12 cellular contexts compared by ENCODE assay signal in the genomic region with DNA sequence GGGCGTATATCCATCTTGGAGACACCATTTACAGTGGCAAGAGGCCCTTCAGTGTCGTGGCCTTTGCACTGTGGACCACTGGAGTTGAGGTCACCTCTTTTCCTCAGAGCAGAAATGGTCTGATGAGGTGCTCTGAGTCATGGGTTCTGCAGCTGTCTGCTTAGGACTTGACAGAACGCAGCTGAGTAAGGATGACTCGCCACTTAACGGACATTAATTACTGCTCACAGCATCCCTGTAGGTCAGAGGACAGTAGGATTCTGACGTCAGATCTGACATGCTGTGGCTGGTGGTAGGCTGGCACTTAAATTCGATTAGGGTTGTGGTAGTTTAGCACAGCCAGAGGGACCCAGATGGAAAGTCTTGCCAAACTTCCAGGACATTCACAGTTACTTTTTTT.
A peak's percentile ranks its signal among the peaks of the same experiment; 100 is the strongest.
DNase-seq lines count a peak whose midpoint lies in the region; ATAC-seq, FAIRE-seq and TF ChIP-seq lines count a peak whose summit lies in the region.
"Had no signal": no experiment of that assay in that cellular context is flagged by ENCODE, and none has a peak within 500 bp of the region (broad histone marks: within the 10 kb centered on the region; RNA-seq: fewer than 3 reads in every experiment).

No MANE protein-coding gene starts in this region.

- no peaks in the 10 kb centered on the region for H3K36me3 ChIP-seq in CD4-positive, alpha-beta memory T cell (ENCODE audit: insufficient read depth, low read length)

- no peak overlapping the region for H3K4me3 ChIP-seq in fibroblast of pulmonary artery (replicated peaks; ENCODE audit: low read depth, low read length)
- no peak overlapping the region for H3K4me3 ChIP-seq in CD4-positive, alpha-beta memory T cell (ENCODE audit: low read length in 2 of 2)

- ATAC-seq in HG03139 (IDR thresholded peaks at IDR 0.05; ENCODE audit: unreplicated experiment): no peak

- FAIRE-seq in GM12891 (lab: Jason Lieb, UNC): no peak
- FAIRE-seq: A204.1, frontal cortex had no signal

- H3K27me3 Mint-ChIP-seq in CD4-positive, alpha-beta memory T cell: peaks cover 5 to 9% of the 10 kb centered on the region in 2 donors

- H3K4me1 ChIP-seq in CD4-positive, alpha-beta memory T cell (ENCODE audit: insufficient read depth, low read length): no peaks in the 10 kb centered on the region

- H3K9me3 ChIP-seq in CD4-positive, alpha-beta memory T cell (ENCODE audit: control insufficient read depth in 1 of 2, low read length in 2 of 2): no peaks in the 10 kb centered on the region

- H3K9me3 Mint-ChIP-seq in CD4-positive, alpha-beta memory T cell: peaks cover 0 to 11% (median 7%) of the 10 kb centered on the region in 8 donors

- no peak overlapping the region for H3K27ac Mint-ChIP-seq in CD4-positive, alpha-beta memory T cell
- H3K27ac Mint-ChIP-seq: nephron progenitor cell had no signal

- H3K27ac ChIP-seq in RWPE1: no peak overlapping the region
- no peak overlapping the region for H3K27ac ChIP-seq in CD4-positive, alpha-beta memory T cell (ENCODE audit: low read depth, low read length)

- intact Hi-C loops in CD4-positive, alpha-beta memory T cell (cut with micrococcal nuclease): no loop called here

- no peak for TF ChIP-seq POLR2A in GM12891 (IDR thresholded peaks at IDR 0.05; ENCODE audit: low read depth, low read length)

- no peaks in the 10 kb centered on the region for H3K4me1 Mint-ChIP-seq in CD4-positive, alpha-beta memory T cell

- H3K27me3 ChIP-seq in CD4-positive, alpha-beta memory T cell (ENCODE audit: insufficient read depth, low read length): no peaks in the 10 kb centered on the region

- POLR2A ChIA-PET in RWPE1 (lab: Yijun Ruan, JAX; ENCODE audit: low non-redundant PET): no interaction called here
- POLR2A ChIA-PET in CD4-positive, alpha-beta memory T cell (lab: Charles Lee; ENCODE audit: partially characterized antibody): no interaction called here

- no peak overlapping the region for H3K4me3 Mint-ChIP-seq in CD4-positive, alpha-beta memory T cell
- H3K4me3 Mint-ChIP-seq: nephron progenitor cell had no signal

- CTCF ChIA-PET in RWPE1 (lab: Yijun Ruan, JAX): no interaction called here
- CTCF ChIA-PET in CD4-positive, alpha-beta memory T cell (lab: Charles Lee; ENCODE audit: partially characterized antibody): no interaction called here

- TF ChIP-seq CTCF in RWPE1 (conservative IDR thresholded peaks at IDR 0.05; ENCODE audit: low read depth) (no peak), fibroblast of pulmonary artery (IDR thresholded peaks at IDR 0.05; ENCODE audit: low read length, missing control alignments) (no peak)

- DNase-seq in NCI-H1105 (lab: John Stamatoyannopoulos, UW) (peak; percentile 0), NCI-H1105 treated with DMSO at 0.1 percent for 48 hours (lab: John Stamatoyannopoulos, UW) (no peak), RWPE1 (ENCODE audit: low spot score) (peak; percentile 12), fibroblast of pulmonary artery (ENCODE audit: low read depth) (peak; percentile 89), stromal cell of bone marrow (ENCODE audit: low read depth) (peak; percentile 81), GM12891 (ENCODE audit: insufficient read length, low spot score) (no peak)
- DNase-seq in CD4-positive, alpha-beta memory T cell: no peak
- DNase-seq: activated effector memory CD4-positive, alpha-beta T cell treated with anti-CD3 and anti-CD28 coated beads, Interleukin-2, amount 50 U/mL, for 16 hours; nephron progenitor cell had no signal

- no peaks in the 10 kb centered on the region for H3K36me3 Mint-ChIP-seq in CD4-positive, alpha-beta memory T cell

TF ChIP-seq in GM12891, 5 proteins besides CTCF, POLR2A, EP300 and RAD21:
- TF ChIP-seq POU2F2 (IDR thresholded peaks at IDR 0.05; ENCODE audit: low read depth, low read length) (no peak), SPI1 (IDR thresholded peaks at IDR 0.05; ENCODE audit: low read depth, low read length) (no peak), TAF1 (IDR thresholded peaks at IDR 0.05; ENCODE audit: low read depth, low read length) (no peak), PAX5 (IDR thresholded peaks at IDR 0.05; ENCODE audit: insufficient read depth, low read length, severe bottlenecking) (no peak), POLR2AphosphoS5 (IDR thresholded peaks at IDR 0.05; ENCODE audit: low read depth, low read length) (no peak)

Comparison
In these comparisons a context has a peak if more than half of its experiments do, and no peak if none do; other contexts are left out.
1. DNase-seq: peak in NCI-H1105 (single experiment), RWPE1 (single experiment), fibroblast of pulmonary artery (single experiment) and stromal cell of bone marrow (single experiment); none in NCI-H1105 treated with DMSO at 0.1 percent for 48 hours (single experiment), CD4-positive, alpha-beta memory T cell (0 of 5) and GM12891 (single experiment).